Comparison of ENCODE assay signal across 8 cellular contexts in the genomic region with DNA sequence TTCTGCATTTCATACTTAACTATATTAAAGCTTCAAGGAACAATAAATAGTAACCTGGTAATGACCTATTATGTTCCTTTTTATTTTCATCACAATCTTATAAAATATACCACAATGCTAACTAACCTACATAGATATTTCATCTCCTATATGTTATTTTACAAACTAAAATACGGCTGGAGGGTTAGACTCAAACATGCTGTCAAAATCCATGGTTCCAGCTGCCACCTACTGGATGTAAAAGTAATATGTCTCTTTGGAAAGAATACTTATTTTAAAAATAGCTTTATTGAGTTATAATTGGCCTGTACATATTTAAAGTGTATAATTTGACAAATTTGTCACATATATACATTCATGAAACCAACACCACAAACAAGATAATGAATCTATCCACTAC. TPM values are rescaled to one million over a fixed set of nuclear protein-coding genes. Genes with fewer than 3 reads are reported as not detected.
DNase-seq lines count a peak whose midpoint lies in the region; ATAC-seq and TF ChIP-seq lines count a peak whose summit lies in the region.

No MANE protein-coding gene starts in this region.

- H3K27ac Mint-ChIP-seq in stimulated activated naive CD8-positive, alpha-beta T cell treated with anti-CD3 and anti-CD28 coated beads, Interleukin-15, amount 100 ng/mL, for 72 hours, result no peak overlapping the region
- H3K27ac Mint-ChIP-seq in progenitor cell of endocrine pancreas, result no peak overlapping the region

- H3K4me3 Mint-ChIP-seq in stimulated activated naive CD8-positive, alpha-beta T cell treated with anti-CD3 and anti-CD28 coated beads, Interleukin-15, amount 100 ng/mL, for 72 hours, result no peak overlapping the region
- no peak overlapping the region for H3K4me3 Mint-ChIP-seq in progenitor cell of endocrine pancreas (ENCODE audit: low read depth)

- DNase-seq in stimulated activated naive CD8-positive, alpha-beta T cell treated with anti-CD3 and anti-CD28 coated beads, Interleukin-15, Interleukin-2, amounts not matched to agents 100 U/mL and 50 U/mL, for 24 hours, result peak; percentile 4
- DNase-seq in stimulated activated naive CD8-positive, alpha-beta T cell treated with anti-CD3 and anti-CD28 coated beads, Interleukin-15, amount 100 ng/mL, for 72 hours, result no peak
- DNase-seq in NCI-H345 (lab: John Stamatoyannopoulos, UW) (peak; percentile 20), dermis blood vessel endothelial cell (peak; percentile 60), progenitor cell of endocrine pancreas (ENCODE audit: low spot score, unreplicated experiment) (no peak), NCI-H187 treated with DMSO at 0.1 percent for 48 hours (lab: John Stamatoyannopoulos, UW) (no peak)

- H3K9me3 Mint-ChIP-seq in stimulated activated naive CD8-positive, alpha-beta T cell treated with anti-CD3 and anti-CD28 coated beads, Interleukin-15, amount 100 ng/mL, for 72 hours, result no peaks in the 10 kb centered on the region
- peaks cover 9% of the 10 kb centered on the region for H3K9me3 Mint-ChIP-seq in progenitor cell of endocrine pancreas (ENCODE audit: low read depth)

- peak; percentile 65 for TF ChIP-seq CTCF in progenitor cell of endocrine pancreas (IDR thresholded peaks at IDR 0.05; ENCODE audit: unreplicated experiment)

- peaks cover 5% of the 10 kb centered on the region for H3K36me3 Mint-ChIP-seq in progenitor cell of endocrine pancreas (ENCODE audit: insufficient read depth)

- no peaks in the 10 kb centered on the region for H3K27me3 Mint-ChIP-seq in stimulated activated naive CD8-positive, alpha-beta T cell treated with anti-CD3 and anti-CD28 coated beads, Interleukin-15, amount 100 ng/mL, for 72 hours
- no peaks in the 10 kb centered on the region for H3K27me3 Mint-ChIP-seq in progenitor cell of endocrine pancreas

- H3K4me1 Mint-ChIP-seq in stimulated activated naive CD8-positive, alpha-beta T cell treated with anti-CD3 and anti-CD28 coated beads, Interleukin-15, amount 100 ng/mL, for 72 hours, result peaks cover 14% of the 10 kb centered on the region
- no peaks in the 10 kb centered on the region for H3K4me1 Mint-ChIP-seq in progenitor cell of endocrine pancreas (ENCODE audit: low read depth)

- no peak for ATAC-seq in stimulated activated naive CD8-positive, alpha-beta T cell treated with anti-CD3 and anti-CD28 coated beads, Interleukin-15, Interleukin-2, amounts not matched to agents 100 U/mL and 50 U/mL, for 24 hours
- ATAC-seq in stimulated activated naive CD8-positive, alpha-beta T cell treated with anti-CD3 and anti-CD28 coated beads, Interleukin-15, amount 100 ng/mL, for 72 hours, result no peak
- ATAC-seq in HG02884 (IDR thresholded peaks at IDR 0.05; ENCODE audit: unreplicated experiment) (no peak), GM18909 (IDR thresholded peaks at IDR 0.05; ENCODE audit: poor library complexity, unreplicated experiment) (no peak)

RNA-seq across cellular contexts. Expression of a gene that starts 15.0 kb away (rescaled TPM):
- total RNA-seq in dermis blood vessel endothelial cell (0.34 and 0.42 TPM in 2 replicates), progenitor cell of endocrine pancreas (7.3 and 8.0 TPM in 2 replicates)

RNA-seq across cellular contexts. Expression of a gene that starts 51.3 kb away (rescaled TPM):
- total RNA-seq in dermis blood vessel endothelial cell, result 59.8 and 65.3 TPM in 2 replicates
- 87.8 and 94.1 TPM in 2 replicates for total RNA-seq in progenitor cell of endocrine pancreas

RNA-seq across cellular contexts. Expression of a gene that starts 51.8 kb away (rescaled TPM):
- total RNA-seq in dermis blood vessel endothelial cell (57.2 and 83.3 TPM in 2 replicates), progenitor cell of endocrine pancreas (62.5 and 68.2 TPM in 2 replicates)

Comparison
In these comparisons a context has a peak if more than half of its experiments do, and no peak if none do; other contexts are left out.
1. DNase-seq: peak in stimulated activated naive CD8-positive, alpha-beta T cell treated with anti-CD3 and anti-CD28 coated beads, Interleukin-15, Interleukin-2, amounts not matched to agents 100 U/mL and 50 U/mL, for 24 hours (single experiment), NCI-H345 (single experiment) and dermis blood vessel endothelial cell (single experiment); none in stimulated activated naive CD8-positive, alpha-beta T cell treated with anti-CD3 and anti-CD28 coated beads, Interleukin-15, amount 100 ng/mL, for 72 hours (0 of 2), progenitor cell of endocrine pancreas (single experiment) and NCI-H187 treated with DMSO at 0.1 percent for 48 hours (single experiment).